1 cellular context compared by ENCODE assay signal in the genomic region with DNA sequence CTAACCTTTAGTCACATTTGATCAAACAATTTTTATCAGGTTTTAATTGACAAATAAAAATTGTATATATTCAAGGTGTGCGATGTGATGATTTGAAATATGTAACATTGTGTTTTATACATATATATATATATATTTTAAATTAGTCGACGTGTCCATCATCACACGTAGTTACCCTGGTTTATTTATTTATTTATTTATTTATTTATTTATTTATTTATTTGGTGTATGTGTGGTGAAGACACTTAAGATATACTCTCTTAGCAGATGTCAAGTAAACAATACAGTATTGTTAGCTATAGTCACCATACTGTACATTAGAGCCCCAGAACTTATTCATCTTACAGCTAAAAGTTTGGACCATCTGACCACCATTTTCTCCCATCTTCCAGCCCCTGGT.
TF ChIP-seq lines count a peak whose summit lies in the region.

No MANE protein-coding gene starts in this region.

TF ChIP-seq in HEK293, 187 proteins besides CTCF, POLR2A, EP300 and RAD21 (continued from another document):
- TF ChIP-seq ZNF513 (tag by site-specific recombination; IDR thresholded peaks at IDR 0.05): no peak
- TF ChIP-seq TRIM28 (IDR thresholded peaks at IDR 0.05; ENCODE audit: borderline replicate concordance, low read length): no peak
- TF ChIP-seq PRDM2 (tag by site-specific recombination; IDR thresholded peaks at IDR 0.05; ENCODE audit: borderline replicate concordance): no peak
- 0 out of 2 replicates have a peak, but pooled peaks have one; percentile 27 for TF ChIP-seq ZNF560 (tag by site-specific recombination; IDR thresholded peaks at IDR 0.05; ENCODE audit: borderline replicate concordance)
- TF ChIP-seq ZNF449 (tag by site-specific recombination; IDR thresholded peaks at IDR 0.05): no peak
- TF ChIP-seq ZNF473 (tag by site-specific recombination; IDR thresholded peaks at IDR 0.05): no peak
- TF ChIP-seq, protein P1, sequence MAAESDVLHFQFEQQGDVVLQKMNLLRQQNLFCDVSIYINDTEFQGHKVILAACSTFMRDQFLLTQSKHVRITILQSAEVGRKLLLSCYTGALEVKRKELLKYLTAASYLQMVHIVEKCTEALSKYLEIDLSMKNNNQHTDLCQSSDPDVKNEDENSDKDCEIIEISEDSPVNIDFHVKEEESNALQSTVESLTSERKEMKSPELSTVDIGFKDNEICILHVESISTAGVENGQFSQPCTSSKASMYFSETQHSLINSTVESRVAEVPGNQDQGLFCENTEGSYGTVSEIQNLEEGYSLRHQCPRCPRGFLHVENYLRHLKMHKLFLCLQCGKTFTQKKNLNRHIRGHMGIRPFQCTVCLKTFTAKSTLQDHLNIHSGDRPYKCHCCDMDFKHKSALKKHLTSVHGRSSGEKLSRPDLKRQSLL (tag by site-specific recombination; IDR thresholded peaks at IDR 0.05): no peak
- peak; percentile 47; the same call in 1 of the 2 replicates for TF ChIP-seq ZBTB8A (tag by site-specific recombination; IDR thresholded peaks at IDR 0.05)
- no peak for TF ChIP-seq ZNF10 (tag by site-specific recombination; IDR thresholded peaks at IDR 0.05)
- no peak for TF ChIP-seq SP7 (tag by site-specific recombination; IDR thresholded peaks at IDR 0.05)
- peak; percentile 79 for TF ChIP-seq ZNF555 (tag by site-specific recombination; conservative IDR thresholded peaks at IDR 0.05)
- TF ChIP-seq KLF16 (tag by site-specific recombination; IDR thresholded peaks at IDR 0.05): no peak
- peak; percentile 24; the same call in 1 of the 2 replicates for TF ChIP-seq AEBP2 (tag by site-specific recombination; IDR thresholded peaks at IDR 0.05; ENCODE audit: borderline replicate concordance)
- peak; percentile 39; the same call in 1 of the 2 replicates for TF ChIP-seq REST (tag by site-specific recombination; IDR thresholded peaks at IDR 0.05)
- TF ChIP-seq, protein P2, sequence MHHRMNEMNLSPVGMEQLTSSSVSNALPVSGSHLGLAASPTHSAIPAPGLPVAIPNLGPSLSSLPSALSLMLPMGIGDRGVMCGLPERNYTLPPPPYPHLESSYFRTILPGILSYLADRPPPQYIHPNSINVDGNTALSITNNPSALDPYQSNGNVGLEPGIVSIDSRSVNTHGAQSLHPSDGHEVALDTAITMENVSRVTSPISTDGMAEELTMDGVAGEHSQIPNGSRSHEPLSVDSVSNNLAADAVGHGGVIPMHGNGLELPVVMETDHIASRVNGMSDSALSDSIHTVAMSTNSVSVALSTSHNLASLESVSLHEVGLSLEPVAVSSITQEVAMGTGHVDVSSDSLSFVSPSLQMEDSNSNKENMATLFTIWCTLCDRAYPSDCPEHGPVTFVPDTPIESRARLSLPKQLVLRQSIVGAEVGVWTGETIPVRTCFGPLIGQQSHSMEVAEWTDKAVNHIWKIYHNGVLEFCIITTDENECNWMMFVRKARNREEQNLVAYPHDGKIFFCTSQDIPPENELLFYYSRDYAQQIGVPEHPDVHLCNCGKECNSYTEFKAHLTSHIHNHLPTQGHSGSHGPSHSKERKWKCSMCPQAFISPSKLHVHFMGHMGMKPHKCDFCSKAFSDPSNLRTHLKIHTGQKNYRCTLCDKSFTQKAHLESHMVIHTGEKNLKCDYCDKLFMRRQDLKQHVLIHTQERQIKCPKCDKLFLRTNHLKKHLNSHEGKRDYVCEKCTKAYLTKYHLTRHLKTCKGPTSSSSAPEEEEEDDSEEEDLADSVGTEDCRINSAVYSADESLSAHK (tag by site-specific recombination; IDR thresholded peaks at IDR 0.05): no peak
- TF ChIP-seq, protein P3, sequence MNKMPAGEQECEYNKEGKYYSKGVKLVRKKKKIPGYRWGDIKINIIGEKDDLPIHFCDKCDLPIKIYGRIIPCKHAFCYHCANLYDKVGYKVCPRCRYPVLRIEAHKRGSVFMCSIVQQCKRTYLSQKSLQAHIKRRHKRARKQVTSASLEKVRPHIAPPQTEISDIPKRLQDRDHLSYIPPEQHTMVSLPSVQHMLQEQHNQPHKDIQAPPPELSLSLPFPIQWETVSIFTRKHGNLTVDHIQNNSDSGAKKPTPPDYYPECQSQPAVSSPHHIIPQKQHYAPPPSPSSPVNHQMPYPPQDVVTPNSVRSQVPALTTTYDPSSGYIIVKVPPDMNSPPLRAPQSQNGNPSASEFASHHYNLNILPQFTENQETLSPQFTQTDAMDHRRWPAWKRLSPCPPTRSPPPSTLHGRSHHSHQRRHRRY (tag by site-specific recombination; IDR thresholded peaks at IDR 0.05): no peak
- TF ChIP-seq ZNF623 (tag by site-specific recombination; IDR thresholded peaks at IDR 0.05): peak; percentile 61
- TF ChIP-seq YY1 (tag by site-specific recombination; IDR thresholded peaks at IDR 0.05): no peak
- TF ChIP-seq ZNF202 (tag by site-specific recombination; IDR thresholded peaks at IDR 0.05; ENCODE audit: borderline replicate concordance): peak; percentile 64; the same call in 1 of the 2 replicates
- peak; percentile 23; the same call in 1 of the 2 replicates for TF ChIP-seq ZNF654 (tag by site-specific recombination; IDR thresholded peaks at IDR 0.05; ENCODE audit: low read depth)
- TF ChIP-seq, protein P4, sequence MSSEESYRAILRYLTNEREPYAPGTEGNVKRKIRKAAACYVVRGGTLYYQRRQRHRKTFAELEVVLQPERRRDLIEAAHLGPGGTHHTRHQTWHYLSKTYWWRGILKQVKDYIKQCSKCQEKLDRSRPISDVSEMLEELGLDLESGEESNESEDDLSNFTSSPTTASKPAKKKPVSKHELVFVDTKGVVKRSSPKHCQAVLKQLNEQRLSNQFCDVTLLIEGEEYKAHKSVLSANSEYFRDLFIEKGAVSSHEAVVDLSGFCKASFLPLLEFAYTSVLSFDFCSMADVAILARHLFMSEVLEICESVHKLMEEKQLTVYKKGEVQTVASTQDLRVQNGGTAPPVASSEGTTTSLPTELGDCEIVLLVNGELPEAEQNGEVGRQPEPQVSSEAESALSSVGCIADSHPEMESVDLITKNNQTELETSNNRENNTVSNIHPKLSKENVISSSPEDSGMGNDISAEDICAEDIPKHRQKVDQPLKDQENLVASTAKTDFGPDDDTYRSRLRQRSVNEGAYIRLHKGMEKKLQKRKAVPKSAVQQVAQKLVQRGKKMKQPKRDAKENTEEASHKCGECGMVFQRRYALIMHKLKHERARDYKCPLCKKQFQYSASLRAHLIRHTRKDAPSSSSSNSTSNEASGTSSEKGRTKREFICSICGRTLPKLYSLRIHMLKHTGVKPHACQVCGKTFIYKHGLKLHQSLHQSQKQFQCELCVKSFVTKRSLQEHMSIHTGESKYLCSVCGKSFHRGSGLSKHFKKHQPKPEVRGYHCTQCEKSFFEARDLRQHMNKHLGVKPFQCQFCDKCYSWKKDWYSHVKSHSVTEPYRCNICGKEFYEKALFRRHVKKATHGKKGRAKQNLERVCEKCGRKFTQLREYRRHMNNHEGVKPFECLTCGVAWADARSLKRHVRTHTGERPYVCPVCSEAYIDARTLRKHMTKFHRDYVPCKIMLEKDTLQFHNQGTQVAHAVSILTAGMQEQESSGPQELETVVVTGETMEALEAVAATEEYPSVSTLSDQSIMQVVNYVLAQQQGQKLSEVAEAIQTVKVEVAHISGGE (tag by site-specific recombination; conservative IDR thresholded peaks at IDR 0.05; ENCODE audit: low read depth): peak; percentile 56
TF ChIP-seq in HEK293: peak in this region for 16.
